ENCODE assay signal across 10 cellular contexts in genomic region chr2:195649629-195650190, GRCh38. TPM values are rescaled to one million over a fixed set of nuclear protein-coding genes. Genes with fewer than 3 reads are reported as not detected.
DNase-seq lines count a peak whose midpoint lies in the region; ATAC-seq and TF ChIP-seq lines count a peak whose summit lies in the region.
"Had no signal": no experiment of that assay in that cellular context is flagged by ENCODE, and none has a peak within 500 bp of the region (broad histone marks: within the 10 kb centered on the region; RNA-seq: fewer than 3 reads in every experiment).

No MANE protein-coding gene starts in this region.

- DNase-seq in HL-60 (ENCODE audit: low read depth in 1 of 2, low spot score in 1 of 2): no peak
- DNase-seq in endodermal cell: no peak
- DNase-seq in T1000 (lab: John Stamatoyannopoulos, UW): no peak
- DNase-seq in glomerular visceral epithelial cell (ENCODE audit: extremely low spot score): no peak
- no peak for DNase-seq in NCI-H187 (lab: John Stamatoyannopoulos, UW)
- DNase-seq in activated CD4-positive, alpha-beta T cell treated with anti-CD3 and anti-CD28 coated beads, Interleukin-2, amount 50 U/mL, for 48 hours: no peak
- DNase-seq: NCI-H526 had no signal

- H3K27me3 Mint-ChIP-seq in endodermal cell (ENCODE audit: insufficient read depth): no peaks in the 10 kb centered on the region

- H3K9ac ChIP-seq in endodermal cell (ENCODE audit: extremely low read depth, low read length, poor library complexity, severe bottlenecking): no peak overlapping the region

- no peaks in the 10 kb centered on the region for H3K36me3 ChIP-seq in endodermal cell (ENCODE audit: control insufficient read depth, insufficient read depth, low read length)
- H3K36me3 ChIP-seq: prostate gland had no signal

- ATAC-seq in GM18858 (IDR thresholded peaks at IDR 0.05; ENCODE audit: unreplicated experiment): peak; percentile 16
- peak; percentile 23 for ATAC-seq in HG02588 (IDR thresholded peaks at IDR 0.05; ENCODE audit: unreplicated experiment)

- peak overlapping the region; percentile 49 for H3K27ac Mint-ChIP-seq in endodermal cell

- H3K9me3 ChIP-seq in endodermal cell (ENCODE audit: control insufficient read depth, low read length): no peaks in the 10 kb centered on the region
- H3K9me3 ChIP-seq: prostate gland had no signal

- H3K4me1 Mint-ChIP-seq in endodermal cell: peaks cover 14% of the 10 kb centered on the region

- H3K4me3 Mint-ChIP-seq in endodermal cell: no peak overlapping the region

- H3K36me3 Mint-ChIP-seq in endodermal cell (ENCODE audit: low read depth): no peaks in the 10 kb centered on the region

- H3K27ac ChIP-seq in HL-60 (replicated peaks) (peak overlapping the region; percentile 42), endodermal cell (ENCODE audit: low read depth, low read length) (no peak overlapping the region)
- H3K27ac ChIP-seq: prostate gland had no signal

- H3K27me3 ChIP-seq in HL-60 (ENCODE audit: insufficient read depth, poor library complexity, severe bottlenecking): no peaks in the 10 kb centered on the region
- H3K27me3 ChIP-seq in endodermal cell (ENCODE audit: control insufficient read depth, insufficient read depth, low read length, poor library complexity, severe bottlenecking): no peaks in the 10 kb centered on the region

- no peaks in the 10 kb centered on the region for H3K9me3 Mint-ChIP-seq in endodermal cell

- 90 to 95% methylated on average over 4 to 6 of the region's 6 CpGs for whole genome bisulfite sequencing in endodermal cell (ENCODE audit: insufficient coverage in 1 of 2, insufficient read length in 1 of 2), 2 experiments

- H3K4me1 ChIP-seq in endodermal cell (ENCODE audit: control insufficient read depth, insufficient read depth, low read length): no peaks in the 10 kb centered on the region
- H3K4me1 ChIP-seq: prostate gland had no signal

- no peak overlapping the region for H3K4me3 ChIP-seq in HL-60 (replicated peaks; ENCODE audit: insufficient read depth, low read length)
- no peak overlapping the region for H3K4me3 ChIP-seq in endodermal cell (ENCODE audit: low read length)
- H3K4me3 ChIP-seq: prostate gland had no signal

- no peak for TF ChIP-seq CTCF in HL-60 (IDR thresholded peaks at IDR 0.05; ENCODE audit: insufficient read depth, low read length)
- no peak for TF ChIP-seq CTCF in endodermal cell (conservative IDR thresholded peaks at IDR 0.05)

RNA-seq across cellular contexts. Expression of gene SLC39A10, which starts 7.3 kb away (rescaled TPM):
- 100 to 1,000 TPM in 1 of 2 donors, 10 to 100 TPM in 1; 79.6 to 113 TPM for total RNA-seq in endodermal cell
- 63.9 TPM for polyA plus RNA-seq in endodermal cell (2013, experiment 1 of 2)
- 64.5 TPM for polyA plus RNA-seq in endodermal cell (2013, experiment 2 of 2)
